Comparison of ENCODE assay signal across 21 cellular contexts in genomic region chr7:76202666-76203030, GRCh38. TPM values are rescaled to one million over a fixed set of nuclear protein-coding genes. Genes with fewer than 3 reads are reported as not detected.
DNase-seq lines count a peak whose midpoint lies in the region; ATAC-seq and TF ChIP-seq lines count a peak whose summit lies in the region.
"Had no signal": no experiment of that assay in that cellular context is flagged by ENCODE, and none has a peak within 500 bp of the region (broad histone marks: within the 10 kb centered on the region; RNA-seq: fewer than 3 reads in every experiment).

No MANE protein-coding gene starts in this region.

- CTCF ChIA-PET in naive thymus-derived CD4-positive, alpha-beta T cell (lab: Charles Lee) = interaction anchor here (0.7 to 1.5 kb wide), 2 partner anchors 8 to 11 kb away, joined by 3 to 4 read pairs; no protein-coding TSS in a partner anchor

- H3K79me2 ChIP-seq in parathyroid adenoma = peaks cover 32% of the 10 kb centered on the region

- H3K36me3 Mint-ChIP-seq in brain = no peaks in the 10 kb centered on the region
- no peaks in the 10 kb centered on the region for H3K36me3 Mint-ChIP-seq in naive thymus-derived CD4-positive, alpha-beta T cell
- H3K36me3 Mint-ChIP-seq: CD14-positive monocyte; stimulated activated effector memory CD8-positive, alpha-beta T cell treated with anti-CD3 and anti-CD28 coated beads, Interleukin-12 subunit alpha, Interleukin-12 subunit beta, amount 100 ng/mL, for 72 hours; T-cell had no signal

- H3K9me3 Mint-ChIP-seq in brain = peaks cover 0 to 9% (median 0%) of the 10 kb centered on the region in 5 experiments
- peaks cover 0 to 4% (median 0%) of the 10 kb centered on the region in 11 donors for H3K9me3 Mint-ChIP-seq in naive thymus-derived CD4-positive, alpha-beta T cell
- H3K9me3 Mint-ChIP-seq: nephron; stimulated activated effector memory CD8-positive, alpha-beta T cell treated with anti-CD3 and anti-CD28 coated beads, Interleukin-12 subunit alpha, Interleukin-12 subunit beta, amount 100 ng/mL, for 72 hours had no signal

- H3K4me2 ChIP-seq in parathyroid adenoma (ENCODE audit: low read length) = no peak overlapping the region

- no peaks in the 10 kb centered on the region for H3K36me3 ChIP-seq in parathyroid adenoma (ENCODE audit: control insufficient read depth, insufficient read depth, low read length)
- H3K36me3 ChIP-seq in naive thymus-derived CD4-positive, alpha-beta T cell (ENCODE audit: control insufficient read depth in 2 of 3, insufficient read depth in 3 of 3, low read length in 3 of 3) = no peaks in the 10 kb centered on the region
- H3K36me3 ChIP-seq: MG63 had no signal

- H3K4me1 ChIP-seq in parathyroid adenoma = no peaks in the 10 kb centered on the region
- no peaks in the 10 kb centered on the region for H3K4me1 ChIP-seq in naive thymus-derived CD4-positive, alpha-beta T cell (ENCODE audit: control insufficient read depth in 2 of 2, insufficient read depth in 2 of 2, low read length in 2 of 2)

- DNase-seq in NCI-H2081 (lab: John Stamatoyannopoulos, UW) (peak; percentile 10 to 36), NCI-H2081 treated with DMSO at 0.1 percent for 48 hours (lab: John Stamatoyannopoulos, UW) (no peak), NCI-H146 (lab: John Stamatoyannopoulos, UW) (peak; percentile 53)
- DNase-seq in activated CD8-positive, alpha-beta memory T cell treated with anti-CD3 and anti-CD28 coated beads for 24 hours = no peak
- DNase-seq in naive thymus-derived CD4-positive, alpha-beta T cell = no peak
- DNase-seq: activated naive CD4-positive, alpha-beta T cell; activated T-cell treated with anti-CD3 and anti-CD28 coated beads for 4 hours; aorta; DMS79 treated with DMSO at 0.1 percent for 48 hours; hippocampal formation; IMR-90; MG63; NCI-H2171; T-cell had no signal

- H3K4me1 Mint-ChIP-seq in brain = peaks cover 32% of the 10 kb centered on the region
- peaks cover 0 to 2% (median 0%) of the 10 kb centered on the region in 7 donors for H3K4me1 Mint-ChIP-seq in naive thymus-derived CD4-positive, alpha-beta T cell
- H3K4me1 Mint-ChIP-seq: CD14-positive monocyte; nephron; stimulated activated effector memory CD8-positive, alpha-beta T cell treated with anti-CD3 and anti-CD28 coated beads, Interleukin-12 subunit alpha, Interleukin-12 subunit beta, amount 100 ng/mL, for 72 hours had no signal

- intact Hi-C loops in naive thymus-derived CD4-positive, alpha-beta T cell (cut with micrococcal nuclease) = no loop called here

- H3K9me3 ChIP-seq in parathyroid adenoma (ENCODE audit: control insufficient read depth, low read length) = no peaks in the 10 kb centered on the region
- H3K9me3 ChIP-seq in naive thymus-derived CD4-positive, alpha-beta T cell (ENCODE audit: control insufficient read depth in 2 of 3, low read length in 3 of 3) = no peaks in the 10 kb centered on the region
- H3K9me3 ChIP-seq: MG63 had no signal

- no peaks in the 10 kb centered on the region for H3K27me3 ChIP-seq in parathyroid adenoma (ENCODE audit: control insufficient read depth, insufficient read depth, low read length)
- H3K27me3 ChIP-seq in naive thymus-derived CD4-positive, alpha-beta T cell (ENCODE audit: control insufficient read depth in 2 of 2, insufficient read depth in 2 of 2, low read length in 2 of 2) = no peaks in the 10 kb centered on the region
- H3K27me3 ChIP-seq: MG63 had no signal

- no peak overlapping the region for H3K9ac ChIP-seq in parathyroid adenoma

- TF ChIP-seq CTCF in brain (conservative IDR thresholded peaks at IDR 0.05) = no peak
- no peak for TF ChIP-seq CTCF in parathyroid adenoma (IDR thresholded peaks at IDR 0.05)

- no peak overlapping the region for H3K4me3 ChIP-seq in parathyroid adenoma (ENCODE audit: low read depth, low read length)
- H3K4me3 ChIP-seq in naive thymus-derived CD4-positive, alpha-beta T cell (ENCODE audit: low read length) = no peak overlapping the region
- H3K4me3 ChIP-seq: MG63 had no signal

- no peak overlapping the region for H3K27ac ChIP-seq in parathyroid adenoma
- H3K27ac ChIP-seq in naive thymus-derived CD4-positive, alpha-beta T cell (ENCODE audit: low read depth, low read length) = no peak overlapping the region
- H3K27ac ChIP-seq: RWPE1 had no signal

- no peak for ATAC-seq in GM21786 (IDR thresholded peaks at IDR 0.05; ENCODE audit: unreplicated experiment)
- no peak for ATAC-seq in naive thymus-derived CD4-positive, alpha-beta T cell

- H3K4me3 Mint-ChIP-seq in brain = peak overlapping the region; percentile 36 to 85 (median 83)
- H3K4me3 Mint-ChIP-seq in naive thymus-derived CD4-positive, alpha-beta T cell = no peak overlapping the region
- H3K4me3 Mint-ChIP-seq: CD14-positive monocyte; nephron; stimulated activated effector memory CD8-positive, alpha-beta T cell treated with anti-CD3 and anti-CD28 coated beads, Interleukin-12 subunit alpha, Interleukin-12 subunit beta, amount 100 ng/mL, for 72 hours; T-cell had no signal

- peak overlapping the region in 4 of 5 experiments; percentile 41 to 72 (median 52) for H3K27ac Mint-ChIP-seq in brain
- H3K27ac Mint-ChIP-seq in naive thymus-derived CD4-positive, alpha-beta T cell = peak overlapping the region in 1 of 9 donors; percentile 38
- H3K27ac Mint-ChIP-seq: CD14-positive monocyte; nephron; stimulated activated effector memory CD8-positive, alpha-beta T cell treated with anti-CD3 and anti-CD28 coated beads, Interleukin-12 subunit alpha, Interleukin-12 subunit beta, amount 100 ng/mL, for 72 hours; T-cell had no signal

- H3K27me3 Mint-ChIP-seq in brain = peaks cover 8% of the 10 kb centered on the region
- H3K27me3 Mint-ChIP-seq in naive thymus-derived CD4-positive, alpha-beta T cell = peaks cover 3 to 42% (median 23%) of the 10 kb centered on the region in 5 donors

- H2AFZ ChIP-seq in parathyroid adenoma = peak overlapping the region; percentile 88

- POLR2A ChIA-PET in naive thymus-derived CD4-positive, alpha-beta T cell (lab: Charles Lee) = no interaction called here

RNA-seq across cellular contexts. Expression of gene SRRM3, which starts 1.0 kb away (rescaled TPM):
- 20.5 TPM for polyA plus RNA-seq in brain (ENCODE audit: insufficient read depth, low read depth, low replicate concordance)
- not detected for total RNA-seq in naive thymus-derived CD4-positive, alpha-beta T cell
- not detected for polyA plus RNA-seq in naive thymus-derived CD4-positive, alpha-beta T cell
- total RNA-seq: T-cell had no signal
- polyA plus RNA-seq: CD14-positive monocyte had no signal

Comparison
In these comparisons a context has a peak if more than half of its experiments do, and no peak if none do; other contexts are left out.
1. DNase-seq: peak in NCI-H2081 (2 of 2) and NCI-H146 (single experiment); none in NCI-H2081 treated with DMSO at 0.1 percent for 48 hours (single experiment), activated CD8-positive, alpha-beta memory T cell treated with anti-CD3 and anti-CD28 coated beads for 24 hours (single experiment) and naive thymus-derived CD4-positive, alpha-beta T cell (0 of 9).
2. H3K4me3 Mint-ChIP-seq: peak in brain (5 of 5); none in naive thymus-derived CD4-positive, alpha-beta T cell (0 of 10).
3. RNA of gene SRRM3, which starts 1.0 kb away (polyA plus RNA-seq): 20.5 TPM in brain (single experiment); not detected in naive thymus-derived CD4-positive, alpha-beta T cell; every median in the first group is over 10 times any median in the second.